1 cellular context compared by ENCODE assay signal in the genomic region with DNA sequence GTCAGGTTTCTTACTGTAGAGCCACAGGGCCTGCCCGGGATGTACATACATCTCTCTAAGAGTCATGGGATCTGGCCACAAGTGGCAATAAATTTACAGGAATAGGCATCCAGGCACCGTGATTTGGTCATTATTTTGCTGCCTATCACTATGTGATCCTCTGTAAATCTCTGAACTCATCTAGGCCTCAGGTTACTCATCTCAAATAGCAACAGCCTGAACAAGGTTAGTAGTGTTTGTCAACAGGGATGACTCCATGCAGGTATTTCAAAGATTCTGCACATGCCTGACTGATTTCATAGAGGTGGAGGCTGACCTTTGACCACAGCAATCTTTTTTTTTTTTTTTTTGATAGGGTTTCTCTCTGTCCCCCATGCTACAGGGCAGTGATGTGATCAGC.
TF ChIP-seq lines count a peak whose summit lies in the region.

No MANE protein-coding gene starts in this region.

TF ChIP-seq in K562, 482 proteins besides CTCF, POLR2A, EP300 and RAD21 (continued from another document):
- TF ChIP-seq NR2C1 (IDR thresholded peaks at IDR 0.05) (0 out of 2 replicates have a peak, but pooled peaks have one; percentile 18), NR2C1 (tag; IDR thresholded peaks at IDR 0.05) (no peak)
